ENCODE assay signal across 1 cellular context in genomic region chr1:231284441-231284840, GRCh38.
TF ChIP-seq lines count a peak whose summit lies in the region.

No MANE protein-coding gene starts in this region.

TF ChIP-seq in H1, 55 proteins besides CTCF, POLR2A, EP300 and RAD21:
- TF ChIP-seq POU5F1 (IDR thresholded peaks at IDR 0.05; ENCODE audit: low read depth, low read length) (peak; percentile 29; the same call in 1 of the 2 replicates), CTBP2 (IDR thresholded peaks at IDR 0.05; ENCODE audit: borderline replicate concordance, insufficient read depth, insufficient read length, low read length) (no peak)
TF ChIP-seq in H1: peak in this region for 1.
